In the genomic region with DNA sequence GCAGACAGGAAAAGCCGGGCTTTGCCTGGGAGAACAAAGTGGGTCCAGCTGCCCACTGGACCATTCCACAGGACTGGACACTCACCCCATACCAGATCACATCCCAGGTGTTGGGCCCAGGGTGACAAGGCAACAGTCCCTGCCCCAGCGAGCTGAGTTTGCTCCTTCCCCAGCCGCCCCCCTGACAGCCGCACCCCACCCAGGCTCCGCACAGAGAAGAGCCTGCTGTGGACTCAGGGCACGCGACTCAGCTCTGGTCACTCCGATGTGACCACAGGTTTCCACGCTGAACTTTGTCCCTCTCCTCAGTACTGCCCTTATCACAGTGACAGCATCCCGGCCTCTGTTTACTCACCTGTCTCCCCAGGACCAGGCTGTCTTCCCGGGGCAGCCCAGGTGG, we compare ENCODE assay signal across 12 cellular contexts. TPM values are rescaled to one million over a fixed set of nuclear protein-coding genes. Genes with fewer than 3 reads are reported as not detected.
A peak's percentile ranks its signal among the peaks of the same experiment; 100 is the strongest.
DNase-seq lines count a peak whose midpoint lies in the region; ATAC-seq lines count a peak whose summit lies in the region.
"Had no signal": no experiment of that assay in that cellular context is flagged by ENCODE, and none has a peak within 500 bp of the region (broad histone marks: within the 10 kb centered on the region; RNA-seq: fewer than 3 reads in every experiment).

No MANE protein-coding gene starts in this region.

- H3K4me3 Mint-ChIP-seq in activated T-cell treated with anti-CD3 and anti-CD28 coated beads, Interleukin-2, amount 50 U/mL, for 4 hours: peak overlapping the region; percentile 33
- peak overlapping the region; percentile 49 to 59 (median 59) for H3K4me3 Mint-ChIP-seq in T-cell
- H3K4me3 Mint-ChIP-seq in stimulated activated memory B cell treated with anti-CD40 and anti-IgM and Interleukin-4, amounts not matched to agents 10 μg/mL and 1 μg/mL and 100 μg/mL, for 72 hours: peak overlapping the region; percentile 69

- H3K27ac Mint-ChIP-seq in T-cell: no peak overlapping the region
- H3K27ac Mint-ChIP-seq in stimulated activated memory B cell treated with anti-CD40 and anti-IgM and Interleukin-4, amounts not matched to agents 10 μg/mL and 1 μg/mL and 100 μg/mL, for 72 hours: peak overlapping the region; percentile 39
- H3K27ac Mint-ChIP-seq: activated naive CD4-positive, alpha-beta T cell treated with anti-CD3 and anti-CD28 coated beads, Interleukin-2, amount 50 U/mL, for 72 hours had no signal

- H3K9me3 Mint-ChIP-seq in activated T-cell treated with anti-CD3 and anti-CD28 coated beads, Interleukin-2, amount 50 U/mL, for 4 hours: no peaks in the 10 kb centered on the region
- H3K9me3 Mint-ChIP-seq in T-cell: no peaks in the 10 kb centered on the region
- H3K9me3 Mint-ChIP-seq in stimulated activated memory B cell treated with anti-CD40 and anti-IgM and Interleukin-4, amounts not matched to agents 10 μg/mL and 1 μg/mL and 100 μg/mL, for 72 hours: no peaks in the 10 kb centered on the region
- H3K9me3 Mint-ChIP-seq: activated naive CD4-positive, alpha-beta T cell treated with anti-CD3 and anti-CD28 coated beads, Interleukin-2, amount 50 U/mL, for 72 hours had no signal

- no peaks in the 10 kb centered on the region for H3K36me3 Mint-ChIP-seq in activated T-cell treated with anti-CD3 and anti-CD28 coated beads, Interleukin-2, amount 50 U/mL, for 4 hours (ENCODE audit: insufficient read depth)
- H3K36me3 Mint-ChIP-seq in T-cell: no peaks in the 10 kb centered on the region
- peaks cover 16% of the 10 kb centered on the region for H3K36me3 Mint-ChIP-seq in stimulated activated memory B cell treated with anti-CD40 and anti-IgM and Interleukin-4, amounts not matched to agents 10 μg/mL and 1 μg/mL and 100 μg/mL, for 72 hours

- CTCF ChIA-PET in T-cell (lab: Charles Lee): interaction anchor here in 1 of 2 donors (0.6 kb wide), 1 partner anchor 534 kb away, joined by 4 read pairs; no protein-coding TSS in a partner anchor

- peaks cover 19% of the 10 kb centered on the region for H3K27me3 Mint-ChIP-seq in activated T-cell treated with anti-CD3 and anti-CD28 coated beads, Interleukin-2, amount 50 U/mL, for 4 hours (ENCODE audit: low read depth)
- peaks cover 16 to 23% of the 10 kb centered on the region in 2 donors for H3K27me3 Mint-ChIP-seq in T-cell
- H3K27me3 Mint-ChIP-seq in stimulated activated memory B cell treated with anti-CD40 and anti-IgM and Interleukin-4, amounts not matched to agents 10 μg/mL and 1 μg/mL and 100 μg/mL, for 72 hours: no peaks in the 10 kb centered on the region

- H3K4me1 Mint-ChIP-seq in activated T-cell treated with anti-CD3 and anti-CD28 coated beads, Interleukin-2, amount 50 U/mL, for 4 hours (ENCODE audit: low read depth): peaks cover 6% of the 10 kb centered on the region
- peaks cover 6 to 9% (median 8%) of the 10 kb centered on the region in 3 donors for H3K4me1 Mint-ChIP-seq in T-cell
- peaks cover 38% of the 10 kb centered on the region for H3K4me1 Mint-ChIP-seq in stimulated activated memory B cell treated with anti-CD40 and anti-IgM and Interleukin-4, amounts not matched to agents 10 μg/mL and 1 μg/mL and 100 μg/mL, for 72 hours

- POLR2A ChIA-PET in T-cell (lab: Charles Lee): no interaction called here

- ATAC-seq in activated T-cell treated with anti-CD3 and anti-CD28 coated beads, Interleukin-2, amount 50 U/mL, for 4 hours: no peak
- ATAC-seq in T-cell (replicated peaks in 1 of 4) (no peak), HG03097 (IDR thresholded peaks at IDR 0.05; ENCODE audit: low FRiP score, unreplicated experiment) (no peak), GM19455 (IDR thresholded peaks at IDR 0.05; ENCODE audit: unreplicated experiment) (no peak)
- no peak for ATAC-seq in stimulated activated memory B cell treated with anti-CD40 and anti-IgM and Interleukin-4, amounts not matched to agents 10 μg/mL and 1 μg/mL and 100 μg/mL, for 72 hours
- ATAC-seq: Right ventricle myocardium inferior had no signal

- no peak for DNase-seq in activated T-cell treated with anti-CD3 and anti-CD28 coated beads, Interleukin-2, amount 50 U/mL, for 4 hours
- no peak for DNase-seq in activated T-cell treated with anti-CD3 and anti-CD28 coated beads, Interleukin-2, amount 50 U/mL, for 1 hour
- DNase-seq in T-cell (no peak), islet precursor cell (peak; percentile 34), KG1 (lab: John Stamatoyannopoulos, UW) (no peak)
- DNase-seq: colonic mucosa, NCI-H526 treated with DMSO at 0.1 percent for 48 hours had no signal

RNA-seq across cellular contexts. Expression of gene BMP8B, which starts 1.2 kb away (rescaled TPM):
- total RNA-seq in activated T-cell treated with anti-CD3 and anti-CD28 coated beads, Interleukin-2, amount 50 U/mL, for 4 hours: under 1 TPM; 0.23 to 0.30 (median 0.24) TPM
- total RNA-seq in T-cell: 1 to 10 TPM in 1 of 5 donors, under 1 TPM in 4; 0.33 to 1.3 (median 0.76) TPM

RNA-seq across cellular contexts. Expression of gene OXCT2, which starts 16.3 kb away (rescaled TPM):
- total RNA-seq in activated T-cell treated with anti-CD3 and anti-CD28 coated beads, Interleukin-2, amount 50 U/mL, for 4 hours: 1 to 10 TPM; 1.7 to 3.9 (median 2.2) TPM
- total RNA-seq in T-cell: under 1 TPM; 0.16 to 0.44 (median 0.28) TPM

RNA-seq across cellular contexts. Expression of gene PPIE, which starts 48.8 kb away (rescaled TPM):
- 10 to 100 TPM; 54.0 to 65.4 (median 63.2) TPM for total RNA-seq in activated T-cell treated with anti-CD3 and anti-CD28 coated beads, Interleukin-2, amount 50 U/mL, for 4 hours
- total RNA-seq in T-cell: 10 to 100 TPM; 50.8 to 72.6 (median 58.7) TPM
